Comparison of ENCODE assay signal across 8 cellular contexts in the genomic region with DNA sequence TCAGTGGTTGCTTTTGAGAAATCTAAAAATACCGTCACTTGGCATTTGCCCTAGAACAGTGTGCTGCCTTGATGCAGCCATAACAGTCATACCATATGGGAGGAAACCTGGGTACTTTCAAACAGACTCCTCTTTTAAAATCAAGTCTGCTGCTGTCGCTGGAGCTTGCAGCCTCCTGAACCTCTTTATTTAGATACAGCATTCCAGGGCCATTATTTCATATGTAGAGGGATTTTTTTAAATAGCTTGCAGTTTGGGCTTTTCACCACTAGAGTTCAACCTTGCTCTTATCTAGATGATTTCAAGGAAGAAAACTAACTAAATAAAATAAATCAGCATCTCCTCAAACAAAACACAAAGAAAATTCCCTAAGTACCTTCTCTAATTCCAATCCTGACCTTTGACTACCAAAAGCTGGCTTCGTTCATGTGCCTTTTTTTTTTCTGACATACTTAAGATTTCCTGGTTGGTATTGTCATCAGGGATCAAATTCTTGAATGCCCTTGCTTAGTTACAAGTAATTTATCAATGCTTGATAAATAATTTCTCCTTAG.
DNase-seq lines count a peak whose midpoint lies in the region; ATAC-seq and TF ChIP-seq lines count a peak whose summit lies in the region.

No MANE protein-coding gene starts in this region.

- TF ChIP-seq CTCF in C4-2B (conservative IDR thresholded peaks at IDR 0.05): peak; percentile 78
- peak in 5 of 7 experiments; percentile 18 to 67 (median 26) for TF ChIP-seq CTCF in stomach (IDR thresholded peaks at IDR 0.05)

- no peaks in the 10 kb centered on the region for H3K4me1 ChIP-seq in HAP-1
- H3K4me1 ChIP-seq in stomach: peaks cover 0 to 5% (median 0%) of the 10 kb centered on the region in 4 donors

- WGBS in stomach, 5 donors: 25 to 30% (median 27%) methylated on average over 3 of the region's 3 CpGs

- no peaks in the 10 kb centered on the region for H3K36me3 ChIP-seq in HAP-1 (replicated peaks)
- no peaks in the 10 kb centered on the region for H3K36me3 ChIP-seq in stomach

- in situ Hi-C loops in HAP-1 (cut with MboI; ENCODE audit: low sequenced_read_pairs): loop anchor here (25.0 kb wide), 2 partner anchors 253 to 1778 kb away; no protein-coding TSS in a partner anchor

- H3K27me3 ChIP-seq in HAP-1 (ENCODE audit: low read depth): no peaks in the 10 kb centered on the region
- H3K27me3 ChIP-seq in stomach: peaks cover 0 to 7% (median 0%) of the 10 kb centered on the region in 3 donors

- H3K27ac ChIP-seq in C4-2B (no peak overlapping the region), stomach (no peak overlapping the region)

- no peak for TF ChIP-seq POLR2A in stomach (IDR thresholded peaks at IDR 0.05)

- peak; percentile 8 to 24 for DNase-seq in HAP-1 (ENCODE audit: low spot score in 2 of 2)
- peak; percentile 16 for DNase-seq in SHP77 treated with DMSO at 0.1 percent for 48 hours (lab: John Stamatoyannopoulos, UW)
- DNase-seq in globus pallidus (ENCODE audit: low spot score): peak; percentile 10
- DNase-seq in stomach: no peak

- no peak for ATAC-seq in GM21367 (IDR thresholded peaks at IDR 0.05; ENCODE audit: unreplicated experiment)
- ATAC-seq in GM21526 (IDR thresholded peaks at IDR 0.05; ENCODE audit: low FRiP score, unreplicated experiment): no peak
- no peak for ATAC-seq in HG03175 (IDR thresholded peaks at IDR 0.05; ENCODE audit: unreplicated experiment)

- intact Hi-C loops in stomach (cut with DNase I; ENCODE audit: low total_unique reads): loop anchor here (5.0 kb wide), 1 partner anchor 248 kb away; no protein-coding TSS in a partner anchor

- no peak overlapping the region for H3K4me3 ChIP-seq in HAP-1
- H3K4me3 ChIP-seq in stomach: no peak overlapping the region

- no peak for TF ChIP-seq EP300 in stomach (IDR thresholded peaks at IDR 0.05)

- H3K9me3 ChIP-seq in HAP-1: no peaks in the 10 kb centered on the region
- H3K9me3 ChIP-seq in stomach: no peaks in the 10 kb centered on the region
